In genomic region chrX:110304884-110305283, GRCh38 we compare ENCODE assay signal across 25 cellular contexts. TPM values are rescaled to one million over a fixed set of nuclear protein-coding genes. Genes with fewer than 3 reads are reported as not detected.
"Had no signal": no experiment of that assay in that cellular context is flagged by ENCODE, and none has a peak within 500 bp of the region (broad histone marks: within the 10 kb centered on the region; RNA-seq: fewer than 3 reads in every experiment).

No MANE protein-coding gene starts in this region.

- ATAC-seq: heart right ventricle; left colon; right cardiac atrium; stimulated activated naive CD8-positive, alpha-beta T cell treated with anti-CD3 and anti-CD28 coated beads, Interleukin-15, Interleukin-2, amounts not matched to agents 100 U/mL and 50 U/mL, for 24 hours; upper lobe of right lung had no signal

- H3K27ac Mint-ChIP-seq: activated B cell treated with CpG ODN at 0.5 μM for 24 hours; activated CD4-positive, alpha-beta T cell treated with anti-CD3 and anti-CD28 coated beads, Interleukin-2, amount 10 ng/mL, durations not matched to agents 24 days and 14 days; activated T-helper 1 cell treated with anti-CD3 and anti-CD28 coated beads, Interleukin-12 subunit alpha, Interleukin-12 subunit beta, Interleukin-2, Interleukin-4 antibody, amounts not matched to agents 30 ng/mL and 10 ng/mL and 1 ng/mL, durations not matched to agents 14 hours and 24 hours and 36 hours; brain; dendritic cell treated with granulocyte-macrophage colony-stimulating factor and Interleukin-4, amounts not matched to agents 40 ng/mL and 50 ng/mL, for 4 days; memory B cell had no signal

- H3K36me3 Mint-ChIP-seq: memory B cell had no signal

- H3K9me3 Mint-ChIP-seq: activated B cell treated with CpG ODN at 0.5 μM for 24 hours; activated CD4-positive, alpha-beta T cell treated with anti-CD3 and anti-CD28 coated beads, Interleukin-2, amount 10 ng/mL, durations not matched to agents 24 days and 14 days; activated T-helper 1 cell treated with anti-CD3 and anti-CD28 coated beads, Interleukin-12 subunit alpha, Interleukin-12 subunit beta, Interleukin-2, Interleukin-4 antibody, amounts not matched to agents 30 ng/mL and 10 ng/mL and 1 ng/mL, durations not matched to agents 14 hours and 24 hours and 36 hours; dendritic cell treated with granulocyte-macrophage colony-stimulating factor and Interleukin-4, amounts not matched to agents 40 ng/mL and 50 ng/mL, for 4 days; memory B cell had no signal

- H3K4me3 Mint-ChIP-seq: activated B cell treated with CpG ODN at 0.5 μM for 24 hours; activated CD4-positive, alpha-beta T cell treated with anti-CD3 and anti-CD28 coated beads, Interleukin-2, amount 10 ng/mL, durations not matched to agents 24 days and 14 days; activated T-helper 1 cell treated with anti-CD3 and anti-CD28 coated beads, Interleukin-12 subunit alpha, Interleukin-12 subunit beta, Interleukin-2, Interleukin-4 antibody, amounts not matched to agents 30 ng/mL and 10 ng/mL and 1 ng/mL, durations not matched to agents 14 hours and 24 hours and 36 hours; brain; dendritic cell treated with granulocyte-macrophage colony-stimulating factor and Interleukin-4, amounts not matched to agents 40 ng/mL and 50 ng/mL, for 4 days; memory B cell; nephron had no signal

- H3K27me3 Mint-ChIP-seq: activated B cell treated with CpG ODN at 0.5 μM for 24 hours; activated CD4-positive, alpha-beta T cell treated with anti-CD3 and anti-CD28 coated beads, Interleukin-2, amount 10 ng/mL, durations not matched to agents 24 days and 14 days; brain; dendritic cell treated with granulocyte-macrophage colony-stimulating factor and Interleukin-4, amounts not matched to agents 40 ng/mL and 50 ng/mL, for 4 days; memory B cell had no signal

- DNase-seq: activated B cell treated with CpG ODN at 0.5 μM for 24 hours; activated CD4-positive, alpha-beta T cell treated with anti-CD3 and anti-CD28 coated beads, Interleukin-2, amount 10 ng/mL, durations not matched to agents 24 days and 14 days; activated CD8-positive, alpha-beta memory T cell treated with anti-CD3 and anti-CD28 coated beads, Interleukin-2, amount 50 U/mL, for 48 hours; activated gamma-delta T cell treated with Interleukin-2 at 50 U/mL for 16 hours; anterior cingulate cortex; caudate nucleus; effector CD8-positive, alpha-beta T cell; erythroblast; foreskin fibroblast; heart right ventricle; left colon; ovary; right cardiac atrium; stimulated activated CD4-positive, alpha-beta T cell treated with anti-CD3 and anti-CD28 coated beads, Interleukin-4, amount 100 ng/mL, for 24 hours; stimulated activated naive CD8-positive, alpha-beta T cell treated with anti-CD3 and anti-CD28 coated beads, Interleukin-15, Interleukin-2, amounts not matched to agents 100 U/mL and 50 U/mL, for 24 hours; T-helper 1 cell; T-helper 9 cell; upper lobe of right lung had no signal

RNA-seq across cellular contexts. Expression of gene RTL9, which starts 53.8 kb away (rescaled TPM):
- total RNA-seq: activated B cell treated with CpG ODN at 0.5 μM for 24 hours; activated CD4-positive, alpha-beta T cell treated with anti-CD3 and anti-CD28 coated beads, Interleukin-2, amount 10 ng/mL, durations not matched to agents 24 days and 14 days; activated CD8-positive, alpha-beta memory T cell treated with anti-CD3 and anti-CD28 coated beads for 36 hours; activated T-helper 1 cell treated with anti-CD3 and anti-CD28 coated beads, Interleukin-12 subunit alpha, Interleukin-12 subunit beta, Interleukin-2, Interleukin-4 antibody, amounts not matched to agents 30 ng/mL and 10 ng/mL and 1 ng/mL, durations not matched to agents 14 hours and 24 hours and 36 hours; left colon; pulmonary artery endothelial cell; upper lobe of right lung had no signal
